In the genomic region with DNA sequence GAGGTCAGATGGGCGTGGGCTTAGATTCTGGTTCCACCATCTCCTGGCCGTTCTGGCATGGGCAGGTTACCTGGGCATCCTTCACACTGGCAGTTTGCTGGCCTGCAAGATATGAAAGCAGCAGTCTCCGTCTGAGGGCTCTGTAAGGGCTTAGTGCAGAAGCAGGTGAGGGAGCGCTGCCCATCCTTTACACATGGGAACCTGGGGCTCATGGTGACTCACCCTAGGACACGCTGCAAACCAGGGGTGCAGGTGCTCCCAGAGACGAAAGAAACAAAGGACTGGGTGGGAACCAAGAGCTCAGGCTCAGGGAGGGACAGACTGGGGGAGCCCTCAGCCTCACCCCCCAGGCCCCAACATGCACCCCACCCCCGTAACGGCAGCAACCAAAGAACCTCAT, we compare ENCODE assay signal across 27 cellular contexts. TPM values are rescaled to one million over a fixed set of nuclear protein-coding genes. Genes with fewer than 3 reads are reported as not detected.
A peak's percentile ranks its signal among the peaks of the same experiment; 100 is the strongest.
DNase-seq lines count a peak whose midpoint lies in the region; ATAC-seq, FAIRE-seq and TF ChIP-seq lines count a peak whose summit lies in the region.
"Had no signal": no experiment of that assay in that cellular context is flagged by ENCODE, and none has a peak within 500 bp of the region (broad histone marks: within the 10 kb centered on the region; RNA-seq: fewer than 3 reads in every experiment).

No MANE protein-coding gene starts in this region.

- no peaks in the 10 kb centered on the region for H3K4me1 Mint-ChIP-seq in activated naive CD4-positive, alpha-beta T cell treated with anti-CD3 and anti-CD28 coated beads for 36 hours (ENCODE audit: low read depth)

- H3K9me3 Mint-ChIP-seq in activated naive CD4-positive, alpha-beta T cell treated with anti-CD3 and anti-CD28 coated beads for 36 hours = peaks cover 20% of the 10 kb centered on the region

- H3K4me2 ChIP-seq in A549 = no peak overlapping the region
- no peak overlapping the region for H3K4me2 ChIP-seq in neuronal stem cell (ENCODE audit: insufficient read depth, low read length, poor library complexity, severe bottlenecking)
- H3K4me2 ChIP-seq: BLaER1 treated with 17β-estradiol and CSF1 and Interleukin-3, amounts not matched to agents 10 nM and 100 nM; GM23338 had no signal

- POLR2A ChIA-PET in A549 (lab: Yijun Ruan, JAX) = no interaction called here

- no peak overlapping the region; a peak in 1 of 6 replicates for H3K27ac ChIP-seq in A549
- no peak overlapping the region for H3K27ac ChIP-seq in neuronal stem cell (replicated peaks; ENCODE audit: low read length)
- H3K27ac ChIP-seq: 22Rv1; BLaER1 treated with 17β-estradiol and CSF1 and Interleukin-3, amounts not matched to agents 10 nM and 100 nM had no signal

- WGBS in A549 (ENCODE audit: missing lambda C conversion rate) = 88% methylated on average over 7 of the region's 8 CpGs
- no CpG with 5 or more reads among the region's 8 CpGs for WGBS in neuronal stem cell (ENCODE audit: extremely low coverage in 2 of 2, insufficient read length in 2 of 2, insufficient replicate concordance in 1 of 2), 2 donors

- peaks cover 23% of the 10 kb centered on the region for H3K27me3 Mint-ChIP-seq in activated naive CD4-positive, alpha-beta T cell treated with anti-CD3 and anti-CD28 coated beads for 36 hours (ENCODE audit: low read depth)

- H3K18ac ChIP-seq in neuronal stem cell (ENCODE audit: low read length) = peak overlapping the region; percentile 46

- 0 out of 2 replicates have a peak, but pooled peaks have one; percentile 23 for TF ChIP-seq POLR2A in A549 (IDR thresholded peaks at IDR 0.05; ENCODE audit: low read length)

- H3K27ac Mint-ChIP-seq in activated naive CD4-positive, alpha-beta T cell treated with anti-CD3 and anti-CD28 coated beads for 36 hours = no peak overlapping the region
- H3K27ac Mint-ChIP-seq: CD4-positive, alpha-beta T cell; CD8-positive, alpha-beta memory T cell; GM23338; H9 had no signal

- H3K9me3 ChIP-seq in A549 (peaks cover 19% of the 10 kb centered on the region; the same call in 2 of the 3 replicates), neuronal stem cell (replicated peaks in 1 of 2; ENCODE audit: control insufficient read depth in 2 of 2, insufficient read depth in 1 of 2, low read depth in 1 of 2, low read length in 2 of 2) (peaks cover 16 to 22% of the 10 kb centered on the region in 2 donors)
- H3K9me3 ChIP-seq: BE2C had no signal

- peaks cover 0 to 10% (median 3%) of the 10 kb centered on the region in 3 experiments for H3K27me3 ChIP-seq in neuronal stem cell (ENCODE audit: control insufficient read depth in 3 of 3, insufficient read depth in 3 of 3, low read depth in 1 of 3, low read length in 3 of 3)
- H3K27me3 ChIP-seq: BE2C had no signal

- H3K4ac ChIP-seq in neuronal stem cell (ENCODE audit: low read length) = no peak overlapping the region

- peak overlapping the region; percentile 53 for H3K9ac ChIP-seq in neuronal stem cell (ENCODE audit: low read depth, low read length, poor library complexity)
- H3K9ac ChIP-seq: BLaER1 treated with 17β-estradiol and CSF1 and Interleukin-3, amounts not matched to agents 10 nM and 100 nM had no signal

- no peak for FAIRE-seq in A549 (lab: Jason Lieb, UNC)
- FAIRE-seq: A204.1, D721Med, GM12878, GM19239 had no signal

- no peak overlapping the region for H2AFZ ChIP-seq in neuronal stem cell (ENCODE audit: low read length)
- H2AFZ ChIP-seq: GM23338 had no signal

- TF ChIP-seq EP300 in A549 (IDR thresholded peaks at IDR 0.05) = no peak

- no peak for TF ChIP-seq CTCF in A549 (IDR thresholded peaks at IDR 0.05)
- TF ChIP-seq CTCF in foreskin fibroblast (IDR thresholded peaks at IDR 0.05; ENCODE audit: low read depth, low read length) = no peak

- no peaks in the 10 kb centered on the region for H3K4me1 ChIP-seq in A549
- H3K4me1 ChIP-seq in neuronal stem cell (ENCODE audit: control insufficient read depth in 2 of 2, insufficient read depth in 1 of 2, low read depth in 1 of 2, low read length in 2 of 2) = peaks cover 0 to 4% of the 10 kb centered on the region in 2 donors
- H3K4me1 ChIP-seq: BE2C; BLaER1 treated with 17β-estradiol and CSF1 and Interleukin-3, amounts not matched to agents 10 nM and 100 nM had no signal

- no peak overlapping the region for H3K23ac ChIP-seq in neuronal stem cell (ENCODE audit: low read depth, low read length, poor library complexity)

- peak overlapping the region; percentile 23 for H2AK5ac ChIP-seq in neuronal stem cell (ENCODE audit: low read depth, low read length)

- no peak for TF ChIP-seq RAD21 in A549 (conservative IDR thresholded peaks at IDR 0.05 in 1 of 2, IDR thresholded peaks at IDR 0.05 in 1 of 2)

- H2BK5ac ChIP-seq in neuronal stem cell (ENCODE audit: low read length) = no peak overlapping the region

- no peaks in the 10 kb centered on the region for H3K79me1 ChIP-seq in neuronal stem cell (ENCODE audit: low read depth, low read length)

- no peak overlapping the region for H3K4me3 Mint-ChIP-seq in activated naive CD4-positive, alpha-beta T cell treated with anti-CD3 and anti-CD28 coated beads for 36 hours
- H3K4me3 Mint-ChIP-seq: CD14-positive monocyte; CD4-positive, alpha-beta T cell; CD8-positive, alpha-beta memory T cell; GM23338; H9 had no signal

- intact Hi-C loops in activated naive CD4-positive, alpha-beta T cell treated with anti-CD3 and anti-CD28 coated beads for 36 hours (cut with micrococcal nuclease) = no loop called here

- H2BK12ac ChIP-seq in neuronal stem cell (ENCODE audit: low read length) = no peak overlapping the region

- ATAC-seq in A549 = no peak
- ATAC-seq in esophagus mucosa = peak; percentile 20
- ATAC-seq in HG03571 (IDR thresholded peaks at IDR 0.05; ENCODE audit: unreplicated experiment) = no peak
- ATAC-seq: GM12878, GM23338, HCT116 had no signal

- H3K36me3 ChIP-seq in neuronal stem cell (replicated peaks in 1 of 2; ENCODE audit: control insufficient read depth in 2 of 2, insufficient read depth in 2 of 2, low read length in 2 of 2) = no peaks in the 10 kb centered on the region
- H3K36me3 ChIP-seq: BE2C had no signal

- H3K4me3 ChIP-seq in A549 (no peak overlapping the region), neuronal stem cell (ENCODE audit: low read length in 2 of 2) (peak overlapping the region in 1 of 2 donors; percentile 22), foreskin fibroblast (ENCODE audit: low read depth in 1 of 2, low read length in 2 of 2) (no peak overlapping the region)
- H3K4me3 ChIP-seq: BLaER1 treated with 17β-estradiol and CSF1 and Interleukin-3, amounts not matched to agents 10 nM and 100 nM; GM12878; GM23338 had no signal

- H4K91ac ChIP-seq in neuronal stem cell (ENCODE audit: low read depth, low read length, poor library complexity) = no peak overlapping the region

- no peak overlapping the region for H3K14ac ChIP-seq in neuronal stem cell (ENCODE audit: low read length)

- H2BK120ac ChIP-seq in neuronal stem cell (ENCODE audit: low read depth, low read length) = no peak overlapping the region

- H4K8ac ChIP-seq in neuronal stem cell (ENCODE audit: low read depth, low read length) = no peak overlapping the region

- CTCF ChIA-PET in A549 (lab: Yijun Ruan, JAX) = interaction anchor here (1.1 to 1.9 kb wide), 2 partner anchors 10 to 26 kb away, joined by 3 to 5 read pairs; a partner anchor contains a TSS
- CTCF ChIA-PET in activated naive CD4-positive, alpha-beta T cell treated with anti-CD3 and anti-CD28 coated beads for 36 hours (lab: Charles Lee) = no interaction called here

- H3K36me3 Mint-ChIP-seq in activated naive CD4-positive, alpha-beta T cell treated with anti-CD3 and anti-CD28 coated beads for 36 hours (ENCODE audit: low read depth) = peaks cover 12% of the 10 kb centered on the region

- peak; percentile 44 for DNase-seq in activated CD8-positive, alpha-beta memory T cell treated with anti-CD3 and anti-CD28 coated beads for 24 hours
- DNase-seq in activated CD8-positive, alpha-beta memory T cell treated with anti-CD3 and anti-CD28 coated beads, Interleukin-2, amount 50 U/mL, for 48 hours = no peak
- DNase-seq in A549 (ENCODE audit: low read depth in 1 of 2, low spot score in 1 of 2) = no peak
- no peak for DNase-seq in neuronal stem cell (ENCODE audit: low spot score)
- no peak for DNase-seq in foreskin fibroblast
- DNase-seq in activated naive CD4-positive, alpha-beta T cell treated with anti-CD3 and anti-CD28 coated beads for 36 hours = no peak
- DNase-seq: ACHN; AML-193; BE2C; CD4-positive, alpha-beta T cell; CD8-positive, alpha-beta memory T cell; DMS 273 treated with DMSO at 0.1 percent for 48 hours; DMS79; EL; GDM1 had no signal

- no peak overlapping the region for H2BK15ac ChIP-seq in neuronal stem cell (ENCODE audit: low read length)

TF ChIP-seq in A549, 52 proteins besides CTCF, POLR2A, EP300 and RAD21 (continues in another document):
- TF ChIP-seq, protein P1, sequence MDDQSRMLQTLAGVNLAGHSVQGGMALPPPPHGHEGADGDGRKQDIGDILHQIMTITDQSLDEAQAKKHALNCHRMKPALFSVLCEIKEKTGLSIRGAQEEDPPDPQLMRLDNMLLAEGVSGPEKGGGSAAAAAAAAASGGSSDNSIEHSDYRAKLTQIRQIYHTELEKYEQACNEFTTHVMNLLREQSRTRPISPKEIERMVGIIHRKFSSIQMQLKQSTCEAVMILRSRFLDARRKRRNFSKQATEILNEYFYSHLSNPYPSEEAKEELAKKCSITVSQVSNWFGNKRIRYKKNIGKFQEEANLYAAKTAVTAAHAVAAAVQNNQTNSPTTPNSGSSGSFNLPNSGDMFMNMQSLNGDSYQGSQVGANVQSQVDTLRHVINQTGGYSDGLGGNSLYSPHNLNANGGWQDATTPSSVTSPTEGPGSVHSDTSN (IDR thresholded peaks at IDR 0.05) = no peak
- no peak for TF ChIP-seq ZNF302 (CRISPR knock-in tag; IDR thresholded peaks at IDR 0.05)
- TF ChIP-seq GATA3 (IDR thresholded peaks at IDR 0.05; ENCODE audit: borderline replicate concordance) = no peak
- TF ChIP-seq KDM1A (IDR thresholded peaks at IDR 0.05; ENCODE audit: low read depth) = no peak
- TF ChIP-seq PHF8 (IDR thresholded peaks at IDR 0.05; ENCODE audit: borderline replicate concordance, low read depth) = no peak
- no peak for TF ChIP-seq ZC3H11A (IDR thresholded peaks at IDR 0.05)
- TF ChIP-seq NR3C1 (IDR thresholded peaks at IDR 0.05) = no peak
- TF ChIP-seq MAFK (IDR thresholded peaks at IDR 0.05; ENCODE audit: partially characterized antibody) = no peak
- no peak for TF ChIP-seq FOXS1 (CRISPR knock-in tag; IDR thresholded peaks at IDR 0.05)
- no peak for TF ChIP-seq ESRRA (IDR thresholded peaks at IDR 0.05; ENCODE audit: borderline replicate concordance, low read length)
- TF ChIP-seq ZSCAN20 (CRISPR knock-in tag; IDR thresholded peaks at IDR 0.05) = no peak

RNA-seq across cellular contexts. Expression of a gene that starts 10.7 kb away (rescaled TPM):
- polyA plus RNA-seq in A549 (2011; rRNA removed) (177 and 228 TPM in 2 replicates), A549 (2017; fragmentation: RNase III; extraction: RNeasy Plus Mini Kit Qiagen cat#74134 plus additional on column Dnase treatment) (87.8 to 221 TPM (median 181 TPM) in 3 replicates)
- 988 and 1,180 TPM in 2 replicates for polyA plus RNA-seq in A549 (2012; cell fraction: cytosol; rRNA removed)
- polyA plus RNA-seq in A549 (2012; cell fraction: nucleus; rRNA removed) = 636 and 701 TPM in 2 replicates
- polyA minus RNA-seq in A549 (2011; rRNA and poly(A)+ RNA removed) = 112 and 167 TPM in 2 replicates
- 3.8 TPM for total RNA-seq in esophagus mucosa
- 252 TPM for polyA plus RNA-seq in neuronal stem cell (2013, experiment 1 of 2)
- polyA plus RNA-seq in neuronal stem cell (2013, experiment 2 of 2) = 263 TPM
- 10 to 100 TPM; 73.9 to 81.9 TPM for total RNA-seq in activated naive CD4-positive, alpha-beta T cell treated with anti-CD3 and anti-CD28 coated beads for 36 hours

Comparison
In these comparisons a context has a peak if more than half of its experiments do, and no peak if none do; other contexts are left out.
1. RNA of a gene that starts 10.7 kb away (total RNA-seq): 73.9 to 81.9 TPM in activated naive CD4-positive, alpha-beta T cell treated with anti-CD3 and anti-CD28 coated beads for 36 hours; 3.8 TPM in esophagus mucosa (single experiment); every median in the first group is over 10 times any median in the second.